9 cellular contexts compared by ENCODE assay signal in genomic region chr17:74141612-74142011, GRCh38.
"Had no signal": no experiment of that assay in that cellular context is flagged by ENCODE, and none has a peak within 500 bp of the region (broad histone marks: within the 10 kb centered on the region; RNA-seq: fewer than 3 reads in every experiment).

No MANE protein-coding gene starts in this region.

- ATAC-seq: HepG2 had no signal

- FAIRE-seq: HepG2, HTR-8/SVneo had no signal

- H3K9ac ChIP-seq: KMS-11 had no signal

- H3K4me2 ChIP-seq: KMS-11 had no signal

- DNase-seq: IMR-90, Karpas-422, Kasumi-1, KBM-7, KG1 had no signal

- H3K27ac ChIP-seq: HL-60, KMS-11 had no signal
